In genomic region chr2:71552861-71553301, GRCh38 we compare ENCODE assay signal across 14 cellular contexts.
DNase-seq lines count a peak whose midpoint lies in the region; ATAC-seq and TF ChIP-seq lines count a peak whose summit lies in the region.
"Had no signal": no experiment of that assay in that cellular context is flagged by ENCODE, and none has a peak within 500 bp of the region (broad histone marks: within the 10 kb centered on the region; RNA-seq: fewer than 3 reads in every experiment).

No MANE protein-coding gene starts in this region.

- H3K4me3 ChIP-seq in right cardiac atrium (ENCODE audit: low read length), result no peak overlapping the region
- H3K4me3 ChIP-seq in right atrium auricular region, result no peak overlapping the region
- H3K4me3 ChIP-seq in aorta (ENCODE audit: low read length in 2 of 2), result no peak overlapping the region
- H3K4me3 ChIP-seq: BLaER1 had no signal

- H3K36me3 Mint-ChIP-seq in chondrocyte (ENCODE audit: low read depth) (peaks cover 24% of the 10 kb centered on the region), neural crest cell (ENCODE audit: low read depth) (no peaks in the 10 kb centered on the region), glutamatergic neuron (ENCODE audit: unreplicated experiment) (peaks cover 11% of the 10 kb centered on the region)

- H3K4me3 Mint-ChIP-seq in chondrocyte (ENCODE audit: unreplicated experiment) (no peak overlapping the region), neural crest cell (no peak overlapping the region), glutamatergic neuron (ENCODE audit: unreplicated experiment) (no peak overlapping the region)
- H3K4me3 Mint-ChIP-seq: CD8-positive, alpha-beta memory T cell; HFFc6 had no signal

- ATAC-seq in right cardiac atrium (no peak), aorta (ENCODE audit: low FRiP score) (no peak)

- DNase-seq in right cardiac atrium (peak in 2 of 3 donors; percentile 55 to 69), right atrium auricular region (ENCODE audit: low spot score) (no peak), chondrocyte (ENCODE audit: low spot score) (peak; percentile 66), neural crest cell (ENCODE audit: low read depth, low spot score) (no peak), aorta (peak; percentile 37 to 44), glutamatergic neuron (no peak), superior temporal gyrus (ENCODE audit: extremely low spot score) (no peak)
- DNase-seq: Caco-2, DND-41, GDM1, HCEC 1CT, HFFc6 had no signal

- H3K27me3 Mint-ChIP-seq in chondrocyte (ENCODE audit: low read depth) (no peaks in the 10 kb centered on the region), neural crest cell (ENCODE audit: low read depth) (no peaks in the 10 kb centered on the region), glutamatergic neuron (ENCODE audit: unreplicated experiment) (peaks cover 5% of the 10 kb centered on the region)

- 87% methylated on average over 15 of the region's 15 CpGs for WGBS in right cardiac atrium
- WGBS in aorta, 2 donors, result 87 to 88% methylated on average over 15 of the region's 15 CpGs

- H3K4me1 ChIP-seq in right cardiac atrium (ENCODE audit: control insufficient read depth, insufficient read depth, low read length) (no peaks in the 10 kb centered on the region), right atrium auricular region (no peaks in the 10 kb centered on the region), aorta (ENCODE audit: control insufficient read depth in 1 of 2, insufficient read depth in 2 of 2, low read length in 2 of 2) (no peaks in the 10 kb centered on the region)

- no peak overlapping the region for H3K27ac ChIP-seq in right cardiac atrium (ENCODE audit: low read length)
- no peak overlapping the region for H3K27ac ChIP-seq in right atrium auricular region
- H3K27ac ChIP-seq in aorta (ENCODE audit: low read depth in 1 of 2, low read length in 2 of 2), result no peak overlapping the region
- H3K27ac ChIP-seq: BLaER1 had no signal

- H3K4me1 Mint-ChIP-seq in chondrocyte (ENCODE audit: low read depth) (peaks cover 6% of the 10 kb centered on the region), neural crest cell (peaks cover 9% of the 10 kb centered on the region), glutamatergic neuron (ENCODE audit: low read depth, unreplicated experiment) (peaks cover 17% of the 10 kb centered on the region)

- H3K36me3 ChIP-seq in right atrium auricular region (peaks cover 23% of the 10 kb centered on the region), aorta (ENCODE audit: control insufficient read depth in 1 of 2, insufficient read depth in 2 of 2, low read length in 1 of 2) (no peaks in the 10 kb centered on the region)
- H3K36me3 ChIP-seq: BLaER1 had no signal

- intact Hi-C loops in right cardiac atrium (cut with DNase I) (loop anchor here in 1 of 4 donors (10.0 kb wide), 1 partner anchor 242 kb away; no protein-coding TSS in a partner anchor), aorta (cut with DNase I) (loop anchor here in 1 of 2 donors (5.0 kb wide), 1 partner anchor 444 kb away; no protein-coding TSS in a partner anchor)

- no peak overlapping the region for H3K27ac Mint-ChIP-seq in chondrocyte (ENCODE audit: unreplicated experiment)
- peak overlapping the region; percentile 6 for H3K27ac Mint-ChIP-seq in neural crest cell (ENCODE audit: unreplicated experiment)
- no peak overlapping the region for H3K27ac Mint-ChIP-seq in glutamatergic neuron (ENCODE audit: unreplicated experiment)
- H3K27ac Mint-ChIP-seq: CD8-positive, alpha-beta memory T cell; HFFc6 had no signal

- H3K9me3 ChIP-seq in right cardiac atrium (ENCODE audit: control insufficient read depth, low read length) (no peaks in the 10 kb centered on the region), right atrium auricular region (no peaks in the 10 kb centered on the region), aorta (ENCODE audit: control insufficient read depth, low read length) (no peaks in the 10 kb centered on the region)
- H3K9me3 ChIP-seq: BLaER1, Caco-2 had no signal

- no peaks in the 10 kb centered on the region for H3K9me3 Mint-ChIP-seq in chondrocyte (ENCODE audit: low read depth)
- no peaks in the 10 kb centered on the region for H3K9me3 Mint-ChIP-seq in neural crest cell
- peaks cover 5% of the 10 kb centered on the region for H3K9me3 Mint-ChIP-seq in glutamatergic neuron (ENCODE audit: unreplicated experiment)
- H3K9me3 Mint-ChIP-seq: CD8-positive, alpha-beta memory T cell; HFFc6 had no signal

- no peaks in the 10 kb centered on the region for H3K27me3 ChIP-seq in right cardiac atrium (ENCODE audit: control insufficient read depth, insufficient read depth)
- no peaks in the 10 kb centered on the region for H3K27me3 ChIP-seq in right atrium auricular region
- no peaks in the 10 kb centered on the region for H3K27me3 ChIP-seq in aorta (ENCODE audit: control insufficient read depth in 1 of 2, insufficient read depth in 2 of 2, low read length in 1 of 2)
- H3K27me3 ChIP-seq: BLaER1 had no signal

- TF ChIP-seq CTCF in right atrium auricular region (IDR thresholded peaks at IDR 0.05), result no peak
- no peak for TF ChIP-seq CTCF in chondrocyte (IDR thresholded peaks at IDR 0.05)
- TF ChIP-seq CTCF in neural crest cell (conservative IDR thresholded peaks at IDR 0.05), result no peak
- no peak for TF ChIP-seq CTCF in glutamatergic neuron (IDR thresholded peaks at IDR 0.05; ENCODE audit: partially characterized antibody, unreplicated experiment)

Comparison
In these comparisons a context has a peak if more than half of its experiments do, and no peak if none do; other contexts are left out.
1. DNase-seq: peak in right cardiac atrium (2 of 3), chondrocyte (single experiment) and aorta (2 of 2); none in right atrium auricular region (single experiment), neural crest cell (single experiment), glutamatergic neuron (single experiment) and superior temporal gyrus (single experiment).